Comparison of ENCODE assay signal across 8 cellular contexts in genomic region chr12:53054112-53054878, GRCh38. TPM values are rescaled to one million over a fixed set of nuclear protein-coding genes. Genes with fewer than 3 reads are reported as not detected.
DNase-seq lines count a peak whose midpoint lies in the region; ATAC-seq and TF ChIP-seq lines count a peak whose summit lies in the region.

No MANE protein-coding gene starts in this region.

- dilution Hi-C loops in mammary epithelial cell (cut with HindIII; ENCODE audit: low sequenced_read_pairs): no loop called here

- peaks cover 31% of the 10 kb centered on the region for H3K79me2 ChIP-seq in mammary epithelial cell (ENCODE audit: insufficient read depth, low read length)

- no peaks in the 10 kb centered on the region for H3K36me3 ChIP-seq in mammary epithelial cell (ENCODE audit: insufficient read depth, low read length)
- H3K36me3 ChIP-seq in MG63: peaks cover 38% of the 10 kb centered on the region

- peak; percentile 71 for DNase-seq in NCI-H2081 treated with DMSO at 0.1 percent for 48 hours (lab: John Stamatoyannopoulos, UW)
- DNase-seq in mammary epithelial cell: peak; percentile 96
- peak; percentile 93 for DNase-seq in iPS-NIHi11 (ENCODE audit: low spot score)
- no peak for DNase-seq in MG63

- intact Hi-C loops in mammary epithelial cell (cut with micrococcal nuclease): no loop called here

- CTCF ChIA-PET in mammary epithelial cell (lab: Charles Lee; ENCODE audit: low non-redundant PET): interaction anchor here (0.6 to 1.1 kb wide), 6 partner anchors 8 to 276 kb away, joined by 3 to 28 read pairs (median 5); no protein-coding TSS in a partner anchor

- no peaks in the 10 kb centered on the region for H3K27me3 ChIP-seq in mammary epithelial cell (ENCODE audit: insufficient read depth, low read length)
- no peaks in the 10 kb centered on the region for H3K27me3 ChIP-seq in MG63

- TF ChIP-seq POLR2A in GM18505 (IDR thresholded peaks at IDR 0.05; ENCODE audit: borderline replicate concordance, extremely low read depth, insufficient read depth, insufficient read length): peak; percentile 42

- H3K9ac ChIP-seq in mammary epithelial cell (ENCODE audit: insufficient read depth, low read length): peak overlapping the region; percentile 55

- ATAC-seq in GM18505 (IDR thresholded peaks at IDR 0.05; ENCODE audit: unreplicated experiment) (peak; percentile 89), HG02970 (IDR thresholded peaks at IDR 0.05; ENCODE audit: low FRiP score, unreplicated experiment) (peak; percentile 73)

- WGBS in mammary epithelial cell (ENCODE audit: low coverage, missing lambda C conversion rate): 10% methylated on average over 17 of the region's 48 CpGs

- H3K27ac ChIP-seq in VCaP (peak overlapping the region; percentile 95), mammary epithelial cell (ENCODE audit: insufficient read depth, low read depth, low read length) (peak overlapping the region; percentile 43), skin epidermis (peak overlapping the region; percentile 9 to 95 (median 83))

- peak overlapping the region; percentile 46 to 70 (median 57) for H3K4me3 ChIP-seq in mammary epithelial cell (replicated peaks in 1 of 3; ENCODE audit: insufficient read depth in 1 of 3, low read depth in 2 of 3, low read length in 3 of 3)
- peak overlapping the region; percentile 39 to 66 (median 50) for H3K4me3 ChIP-seq in skin epidermis
- no peak overlapping the region for H3K4me3 ChIP-seq in MG63

- peak overlapping the region; percentile 84 for H3K4me2 ChIP-seq in mammary epithelial cell (ENCODE audit: insufficient read depth, low read depth, low read length)

- in situ Hi-C loops in mammary epithelial cell (cut with MboI; ENCODE audit: low sequenced_read_pairs in 2 of 2): loop anchor here in 1 of 2 donors (25.0 kb wide), 1 partner anchor 233 kb away; the partner anchor contains the start of genes MYG1 and PFDN5

- H2AFZ ChIP-seq in mammary epithelial cell (ENCODE audit: low read depth, low read length): peak overlapping the region; percentile 87

- H3K9me3 ChIP-seq in mammary epithelial cell (replicated peaks; ENCODE audit: insufficient read depth, low read length) (no peaks in the 10 kb centered on the region), MG63 (no peaks in the 10 kb centered on the region)

- TF ChIP-seq CTCF in VCaP (conservative IDR thresholded peaks at IDR 0.05): no peak
- TF ChIP-seq CTCF in mammary epithelial cell (conservative IDR thresholded peaks at IDR 0.05 in 1 of 2, IDR thresholded peaks at IDR 0.05 in 1 of 2; ENCODE audit: extremely low read depth in 1 of 2, insufficient read depth in 1 of 2, low read depth in 1 of 2, low read length in 2 of 2): no peak

- no peaks in the 10 kb centered on the region for H4K20me1 ChIP-seq in mammary epithelial cell (ENCODE audit: insufficient read depth, low read length)

- peaks cover 48% of the 10 kb centered on the region for H3K4me1 ChIP-seq in mammary epithelial cell (ENCODE audit: insufficient read depth, low read length)

- no TSS peak for BruUV-seq in mammary epithelial cell (replicated peaks; lab: Mats Ljungman, UMichigan)

RNA-seq across cellular contexts. Expression of gene TNS2, which starts 4.4 kb away (rescaled TPM):
- 1 to 10 TPM; 3.7 to 4.2 TPM for total RNA-seq in mammary epithelial cell
- 6.6 TPM for polyA plus RNA-seq in mammary epithelial cell
- 16.7 TPM for polyA minus RNA-seq in mammary epithelial cell
- 10.8 and 12.4 TPM in 2 replicates for total RNA-seq in MG63 (2014; rRNA removed; shearing (Covaris generic); ENCODE audit: low replicate concordance)

RNA-seq across cellular contexts. Expression of gene SPRYD3, which starts 24.9 kb away (rescaled TPM):
- 10 to 100 TPM; 30.0 to 39.4 TPM for total RNA-seq in mammary epithelial cell
- polyA plus RNA-seq in mammary epithelial cell: 28.0 TPM
- polyA minus RNA-seq in mammary epithelial cell: 85.5 TPM
- total RNA-seq in MG63 (2014; rRNA removed; shearing (Covaris generic); ENCODE audit: low replicate concordance): 22.1 and 23.9 TPM in 2 replicates

RNA-seq across cellular contexts. Expression of gene IGFBP6, which starts 43.2 kb away (rescaled TPM):
- 100 to 1,000 TPM in 1 of 2 donors, 10 to 100 TPM in 1; 47.7 to 125 TPM for total RNA-seq in mammary epithelial cell
- 291 TPM for polyA plus RNA-seq in mammary epithelial cell
- polyA minus RNA-seq in mammary epithelial cell: 208 TPM
- total RNA-seq in MG63 (2014; rRNA removed; shearing (Covaris generic); ENCODE audit: low replicate concordance): 37.5 and 66.3 TPM in 2 replicates

RNA-seq across cellular contexts. Expression of gene EIF4B, which starts 48.0 kb away (rescaled TPM):
- total RNA-seq in mammary epithelial cell: 100 to 1,000 TPM; 350 to 850 TPM
- 312 TPM for polyA plus RNA-seq in mammary epithelial cell
- 610 TPM for polyA minus RNA-seq in mammary epithelial cell
- 684 and 692 TPM in 2 replicates for total RNA-seq in MG63 (2014; rRNA removed; shearing (Covaris generic); ENCODE audit: low replicate concordance)

RNA-seq across cellular contexts. Expression of gene SOAT2, which starts 49.0 kb away (rescaled TPM):
- under 1 TPM in 1 of 2 donors, not detected in 1; 0.16 TPM for total RNA-seq in mammary epithelial cell
- polyA plus RNA-seq in mammary epithelial cell: 0.29 TPM
- not detected for polyA minus RNA-seq in mammary epithelial cell
- total RNA-seq in MG63 (2014; rRNA removed; shearing (Covaris generic); ENCODE audit: low replicate concordance): not detected in 2 replicates

Comparison
In these comparisons a context has a peak if more than half of its experiments do, and no peak if none do; other contexts are left out.
1. H3K27ac ChIP-seq: peak in every context shown above with its lines; median percentile 95 in VCaP; 83 in skin epidermis; 43 in mammary epithelial cell.